ENCODE assay signal across 28 cellular contexts in the genomic region with DNA sequence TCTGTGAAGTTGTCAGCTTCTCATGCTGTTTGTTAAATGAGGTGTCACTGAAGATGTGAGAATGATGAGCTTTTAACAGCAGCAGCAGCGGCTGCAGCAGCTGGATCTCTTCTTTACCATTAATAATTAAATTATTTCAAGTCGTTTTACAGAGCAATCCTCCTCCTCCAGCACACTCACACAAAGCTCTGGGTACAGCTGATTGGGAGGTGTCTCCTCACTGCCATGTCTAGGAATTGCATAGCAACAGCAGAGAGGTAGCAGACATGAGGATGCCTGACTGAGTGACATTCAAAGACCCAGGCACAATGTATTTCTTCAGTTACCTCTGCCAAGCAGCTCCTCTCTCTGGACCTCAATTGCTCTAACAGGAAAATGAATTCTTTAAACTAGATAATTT.
"Had no signal": no experiment of that assay in that cellular context is flagged by ENCODE, and none has a peak within 500 bp of the region (broad histone marks: within the 10 kb centered on the region; RNA-seq: fewer than 3 reads in every experiment).

No MANE protein-coding gene starts in this region.

- H3K27ac ChIP-seq: brain microvascular endothelial cell, SJCRH30, SK-N-MC, WERI-Rb-1 had no signal

- H3K36me3 ChIP-seq: brain microvascular endothelial cell, SJCRH30, WERI-Rb-1 had no signal

- H3K4me3 ChIP-seq: SJCRH30, SK-N-MC had no signal

- H3K27me3 ChIP-seq: brain microvascular endothelial cell, SJCRH30 had no signal

- DNase-seq: activated CD4-positive, alpha-beta memory T cell treated with anti-CD3 and anti-CD28 coated beads, Interleukin-2, amount 10 ng/mL, durations not matched to agents 7 days and 5 days; activated CD4-positive, alpha-beta T cell treated with anti-CD3 and anti-CD28 coated beads for 1 hour; activated CD4-positive, alpha-beta T cell treated with anti-CD3 and anti-CD28 coated beads for 48 hours; activated CD4-positive, CD25-positive, alpha-beta regulatory T cell; activated CD8-positive, alpha-beta memory T cell treated with anti-CD3 and anti-CD28 coated beads for 24 hours; activated CD8-positive, alpha-beta memory T cell treated with anti-CD3 and anti-CD28 coated beads, Interleukin-2, amount 10 ng/mL, durations not matched to agents 7 days and 5 days; activated CD8-positive, alpha-beta memory T cell treated with anti-CD3 and anti-CD28 coated beads, Interleukin-2, amount 50 U/mL, for 48 hours; activated effector memory CD4-positive, alpha-beta T cell treated with Interleukin-2 at 50 U/mL for 16 hours; activated naive CD4-positive, alpha-beta T cell treated with anti-CD3 and anti-CD28 coated beads, Interleukin-2, amount 10 ng/mL, durations not matched to agents 7 days and 5 days; activated naive CD8-positive, alpha-beta T cell treated with anti-CD3 and anti-CD28 coated beads, Interleukin-2, amount 50 U/mL, for 24 hours; activated T-cell treated with anti-CD3 and anti-CD28 coated beads, Interleukin-2, amount 50 U/mL, for 48 hours; amniotic stem cell; aorta; brain microvascular endothelial cell; central memory CD4-positive, alpha-beta T cell; NCI-H1105; NCI-H1417 treated with DMSO at 0.1 percent for 48 hours; NCI-H1694; NCI-H1930; NCI-H2081 treated with DMSO at 0.1 percent for 48 hours; NCI-H226; NCI-H524 treated with DMSO at 0.1 percent for 48 hours; SHP77; SJCRH30; T1000; WERI-Rb-1 had no signal

- ATAC-seq: activated CD8-positive, alpha-beta memory T cell treated with anti-CD3 and anti-CD28 coated beads, Interleukin-2, amount 10 ng/mL, durations not matched to agents 7 days and 5 days; activated naive CD8-positive, alpha-beta T cell treated with anti-CD3 and anti-CD28 coated beads, Interleukin-2, amount 50 U/mL, for 24 hours; Panc1 had no signal
